ENCODE assay signal across 10 cellular contexts in genomic region chr2:13006407-13006806, GRCh38.
DNase-seq lines count a peak whose midpoint lies in the region; ATAC-seq, FAIRE-seq and TF ChIP-seq lines count a peak whose summit lies in the region.
"Had no signal": no experiment of that assay in that cellular context is flagged by ENCODE, and none has a peak within 500 bp of the region (broad histone marks: within the 10 kb centered on the region; RNA-seq: fewer than 3 reads in every experiment).

No MANE protein-coding gene starts in this region.

- TF ChIP-seq CTCF in VCaP (conservative IDR thresholded peaks at IDR 0.05) (no peak), fibroblast of pulmonary artery (IDR thresholded peaks at IDR 0.05; ENCODE audit: low read length, missing control alignments) (no peak), thyroid gland (IDR thresholded peaks at IDR 0.05) (no peak)

- TF ChIP-seq POLR2A in thyroid gland (IDR thresholded peaks at IDR 0.05), result no peak

- ATAC-seq in sciatic nerve, result peak; percentile 64

- 68% methylated on average over 4 of the region's 4 CpGs for WGBS in thyroid gland, 2 donors

- H3K4me1 ChIP-seq in thyroid gland, result no peaks in the 10 kb centered on the region

- H3K4me3 ChIP-seq in fibroblast of pulmonary artery (replicated peaks; ENCODE audit: low read depth, low read length) (peak overlapping the region; percentile 41), H7 (ENCODE audit: insufficient read depth, low read depth, low read length) (no peak overlapping the region), thyroid gland (replicated peaks in 1 of 3) (no peak overlapping the region)
- H3K4me3 ChIP-seq: BLaER1, SJSA1 had no signal

- DNase-seq in NAMALWA (ENCODE audit: low spot score), result peak; percentile 3
- peak; percentile 56 for DNase-seq in fibroblast of pulmonary artery (ENCODE audit: low read depth)
- no peak for DNase-seq in sciatic nerve (ENCODE audit: low spot score)
- no peak for DNase-seq in urothelium cell line (ENCODE audit: low spot score)
- no peak for DNase-seq in H7
- DNase-seq in HT-29 (ENCODE audit: low spot score), result no peak
- DNase-seq in thyroid gland, result no peak

- no peak for FAIRE-seq in urothelium cell line (lab: Jason Lieb, UNC)

- intact Hi-C loops in sciatic nerve (cut with DNase I) (no loop called here), thyroid gland (cut with DNase I) (loop anchor here (10.0 kb wide), 2 partner anchors 1142 to 1172 kb away; no protein-coding TSS in a partner anchor)

- H3K27me3 ChIP-seq in H7 (ENCODE audit: control insufficient read depth, insufficient read depth, low read length) (no peaks in the 10 kb centered on the region), thyroid gland (no peaks in the 10 kb centered on the region)
- H3K27me3 ChIP-seq: BLaER1, SJSA1 had no signal

- H3K9me3 ChIP-seq in thyroid gland, result no peaks in the 10 kb centered on the region
- H3K9me3 ChIP-seq: BLaER1, SJSA1 had no signal

- H3K36me3 ChIP-seq in H7 (replicated peaks; ENCODE audit: control insufficient read depth, insufficient read depth, low read length) (no peaks in the 10 kb centered on the region), thyroid gland (no peaks in the 10 kb centered on the region)
- H3K36me3 ChIP-seq: BLaER1, SJSA1 had no signal

- H3K27ac ChIP-seq in VCaP (peak overlapping the region; percentile 48), thyroid gland (no peak overlapping the region)
- H3K27ac ChIP-seq: BLaER1, SJSA1 had no signal

Comparison
In these comparisons a context has a peak if more than half of its experiments do, and no peak if none do; other contexts are left out.
1. DNase-seq: peak in NAMALWA (single experiment) and fibroblast of pulmonary artery (single experiment); none in sciatic nerve (single experiment), urothelium cell line (single experiment), H7 (single experiment), HT-29 (single experiment) and thyroid gland (0 of 2).